1 cellular context compared by ENCODE assay signal in genomic region chr11:65279713-65280459, GRCh38.
A peak's percentile ranks its signal among the peaks of the same experiment; 100 is the strongest.
TF ChIP-seq lines count a peak whose summit lies in the region.

No MANE protein-coding gene starts in this region.

TF ChIP-seq in GM12878, 131 proteins besides CTCF, POLR2A, EP300 and RAD21 (continued from another document):
- TF ChIP-seq, protein P1, sequence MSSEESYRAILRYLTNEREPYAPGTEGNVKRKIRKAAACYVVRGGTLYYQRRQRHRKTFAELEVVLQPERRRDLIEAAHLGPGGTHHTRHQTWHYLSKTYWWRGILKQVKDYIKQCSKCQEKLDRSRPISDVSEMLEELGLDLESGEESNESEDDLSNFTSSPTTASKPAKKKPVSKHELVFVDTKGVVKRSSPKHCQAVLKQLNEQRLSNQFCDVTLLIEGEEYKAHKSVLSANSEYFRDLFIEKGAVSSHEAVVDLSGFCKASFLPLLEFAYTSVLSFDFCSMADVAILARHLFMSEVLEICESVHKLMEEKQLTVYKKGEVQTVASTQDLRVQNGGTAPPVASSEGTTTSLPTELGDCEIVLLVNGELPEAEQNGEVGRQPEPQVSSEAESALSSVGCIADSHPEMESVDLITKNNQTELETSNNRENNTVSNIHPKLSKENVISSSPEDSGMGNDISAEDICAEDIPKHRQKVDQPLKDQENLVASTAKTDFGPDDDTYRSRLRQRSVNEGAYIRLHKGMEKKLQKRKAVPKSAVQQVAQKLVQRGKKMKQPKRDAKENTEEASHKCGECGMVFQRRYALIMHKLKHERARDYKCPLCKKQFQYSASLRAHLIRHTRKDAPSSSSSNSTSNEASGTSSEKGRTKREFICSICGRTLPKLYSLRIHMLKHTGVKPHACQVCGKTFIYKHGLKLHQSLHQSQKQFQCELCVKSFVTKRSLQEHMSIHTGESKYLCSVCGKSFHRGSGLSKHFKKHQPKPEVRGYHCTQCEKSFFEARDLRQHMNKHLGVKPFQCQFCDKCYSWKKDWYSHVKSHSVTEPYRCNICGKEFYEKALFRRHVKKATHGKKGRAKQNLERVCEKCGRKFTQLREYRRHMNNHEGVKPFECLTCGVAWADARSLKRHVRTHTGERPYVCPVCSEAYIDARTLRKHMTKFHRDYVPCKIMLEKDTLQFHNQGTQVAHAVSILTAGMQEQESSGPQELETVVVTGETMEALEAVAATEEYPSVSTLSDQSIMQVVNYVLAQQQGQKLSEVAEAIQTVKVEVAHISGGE (CRISPR knock-in tag; IDR thresholded peaks at IDR 0.05) = no peak
- TF ChIP-seq MYB (IDR thresholded peaks at IDR 0.05; ENCODE audit: borderline replicate concordance, low read depth, low read length) = no peak
- TF ChIP-seq CEBPB (IDR thresholded peaks at IDR 0.05; ENCODE audit: borderline replicate concordance in 1 of 2, low read depth in 2 of 2, low read length in 2 of 2) = no peak
- TF ChIP-seq ZNF622 (IDR thresholded peaks at IDR 0.05) = no peak
- no peak for TF ChIP-seq POLR2AphosphoS2 (IDR thresholded peaks at IDR 0.05; ENCODE audit: low read depth, low read length)
- peak; percentile 50; the same call in 1 of the 2 replicates for TF ChIP-seq TCF7 (IDR thresholded peaks at IDR 0.05; ENCODE audit: borderline replicate concordance)
- TF ChIP-seq YY1 (IDR thresholded peaks at IDR 0.05; ENCODE audit: low read depth, low read length) = no peak
- TF ChIP-seq CHD1 (IDR thresholded peaks at IDR 0.05; ENCODE audit: low read depth, low read length) = no peak
- no peak for TF ChIP-seq USF1 (IDR thresholded peaks at IDR 0.05; ENCODE audit: borderline replicate concordance, extremely low read length, insufficient read depth, low read depth, low read length)
- peak; percentile 62 for TF ChIP-seq RUNX3 (IDR thresholded peaks at IDR 0.05; ENCODE audit: low read length)
- no peak for TF ChIP-seq BCL3 (IDR thresholded peaks at IDR 0.05; ENCODE audit: borderline replicate concordance, insufficient read depth, low read depth, low read length, poor library complexity, severe bottlenecking)
- no peak; the same call in 1 of the 2 replicates for TF ChIP-seq ZBED1 (IDR thresholded peaks at IDR 0.05; ENCODE audit: borderline replicate concordance)
- TF ChIP-seq TARDBP (IDR thresholded peaks at IDR 0.05; ENCODE audit: borderline replicate concordance) = no peak
- TF ChIP-seq RBBP5 (conservative IDR thresholded peaks at IDR 0.05) = no peak
